ENCODE assay signal across 8 cellular contexts in genomic region chr6:7051780-7052440, GRCh38. TPM values are rescaled to one million over a fixed set of nuclear protein-coding genes. Genes with fewer than 3 reads are reported as not detected.
DNase-seq lines count a peak whose midpoint lies in the region; ATAC-seq, FAIRE-seq and TF ChIP-seq lines count a peak whose summit lies in the region.

No MANE protein-coding gene starts in this region.

- in situ Hi-C loops in K562 (cut with MboI) = no loop called here

- TF ChIP-seq RAD21 in K562 (CRISPR knock-in tag; conservative IDR thresholded peaks at IDR 0.05 in 1 of 2, IDR thresholded peaks at IDR 0.05 in 1 of 2) = no peak

- no TSS peak for BruUV-seq in K562 (replicated peaks; lab: Mats Ljungman, UMichigan)

- no peak overlapping the region for H3K27ac Mint-ChIP-seq in immature natural killer cell

- no peaks in the 10 kb centered on the region for H3K36me3 Mint-ChIP-seq in immature natural killer cell

- WGBS in K562 (ENCODE audit: insufficient coverage, low coverage, missing lambda C conversion rate) = 96% methylated on average over 29 of the region's 58 CpGs

- DNase-seq in NCI-H524 (lab: John Stamatoyannopoulos, UW) (peak; percentile 28 to 54), NCI-H524 treated with DMSO at 0.1 percent for 48 hours (lab: John Stamatoyannopoulos, UW) (no peak), SW480 (ENCODE audit: low spot score) (peak; percentile 60), K562 (ENCODE audit: extremely low read depth in 1 of 4, low spot score in 3 of 4) (no peak), immature natural killer cell (peak; percentile 34 to 49 (median 44))
- peak; percentile 34 to 40 for DNase-seq in stimulated activated CD4-positive, alpha-beta T cell treated with anti-CD3 and anti-CD28 coated beads, Interleukin-1b, Interleukin-23, amount 100 ng/mL, for 4 hours (ENCODE audit: low read depth in 2 of 2)

- H3K4me1 ChIP-seq in K562 (replicated peaks in 1 of 2; ENCODE audit: control insufficient read depth in 2 of 2, insufficient read depth in 2 of 2, low read length in 2 of 2) = peaks cover 15 to 25% of the 10 kb centered on the region in 2 experiments; a peak in 4 of 5 replicates

- H2AFZ ChIP-seq in K562 (ENCODE audit: low read depth, low read length) = no peak overlapping the region

- CTCF ChIA-PET in K562 (lab: Yijun Ruan, JAX; ENCODE audit: low intra/inter-chr PET ratio) = no interaction called here

- no peaks in the 10 kb centered on the region for H3K9me1 ChIP-seq in K562 (ENCODE audit: control insufficient read depth, insufficient read depth, low read length)

- TF ChIP-seq CTCF in K562 (IDR thresholded peaks at IDR 0.05 in 2 of 3, conservative IDR thresholded peaks at IDR 0.05 in 1 of 3; ENCODE audit: insufficient read depth in 2 of 3, low read depth in 1 of 3, low read length in 3 of 3) = no peak

- peaks cover 2 to 9% (median 7%) of the 10 kb centered on the region in 3 donors for H3K27me3 Mint-ChIP-seq in immature natural killer cell (ENCODE audit: low read depth in 3 of 3)

- no peaks in the 10 kb centered on the region for H3K27me3 ChIP-seq in K562 (ENCODE audit: control insufficient read depth in 2 of 2, insufficient read depth in 2 of 2, low read length in 2 of 2)

- no peak overlapping the region for H3K4me2 ChIP-seq in K562 (ENCODE audit: insufficient read depth, low read length)

- no peaks in the 10 kb centered on the region for H4K20me1 ChIP-seq in K562 (replicated peaks; ENCODE audit: control insufficient read depth, insufficient read depth, low read length)

- POLR2A ChIA-PET in K562 (lab: Yijun Ruan, JAX) = no interaction called here

- H3K4me3 ChIP-seq in K562 = no peak overlapping the region

- intact Hi-C loops in K562 (cut with micrococcal nuclease) = no loop called here

- no peaks in the 10 kb centered on the region for H3K79me2 ChIP-seq in K562 (ENCODE audit: control insufficient read depth, insufficient read depth, low read length)

- TF ChIP-seq POLR2A in K562 (conservative IDR thresholded peaks at IDR 0.05) = no peak

- H3K4me1 Mint-ChIP-seq in immature natural killer cell = peaks cover 4 to 7% of the 10 kb centered on the region in 2 donors

- H3K36me3 ChIP-seq in K562 (ENCODE audit: control insufficient read depth, insufficient read depth, low read length) = no peaks in the 10 kb centered on the region

- H3K9ac ChIP-seq in K562 (ENCODE audit: insufficient read depth in 1 of 2, low read depth in 2 of 2, low read length in 2 of 2) = no peak overlapping the region

- no peaks in the 10 kb centered on the region for H3K9me3 ChIP-seq in K562 (replicated peaks; ENCODE audit: control insufficient read depth, insufficient read depth, low read depth, low read length)

- no peaks in the 10 kb centered on the region for H3K9me3 Mint-ChIP-seq in immature natural killer cell

- peak; percentile 42 for ATAC-seq in HG03520 (IDR thresholded peaks at IDR 0.05; ENCODE audit: unreplicated experiment)
- ATAC-seq in K562 = no peak
- no peak for ATAC-seq in GM18873 (IDR thresholded peaks at IDR 0.05; ENCODE audit: low FRiP score, unreplicated experiment)

- no peak overlapping the region for H3K27ac ChIP-seq in K562 (ENCODE audit: extremely low read depth, low read depth, low read length)

- TF ChIP-seq EP300 in K562 (IDR thresholded peaks at IDR 0.05; ENCODE audit: low read length) = no peak

- peak overlapping the region in 4 of 5 donors; percentile 35 to 78 (median 58) for H3K4me3 Mint-ChIP-seq in immature natural killer cell

- FAIRE-seq in K562 (lab: Jason Lieb, UNC) = no peak

TF ChIP-seq in K562, 482 proteins besides CTCF, POLR2A, EP300 and RAD21:
- no peak for TF ChIP-seq BCL6 (CRISPR knock-in tag; IDR thresholded peaks at IDR 0.05)
- TF ChIP-seq, protein P1, sequence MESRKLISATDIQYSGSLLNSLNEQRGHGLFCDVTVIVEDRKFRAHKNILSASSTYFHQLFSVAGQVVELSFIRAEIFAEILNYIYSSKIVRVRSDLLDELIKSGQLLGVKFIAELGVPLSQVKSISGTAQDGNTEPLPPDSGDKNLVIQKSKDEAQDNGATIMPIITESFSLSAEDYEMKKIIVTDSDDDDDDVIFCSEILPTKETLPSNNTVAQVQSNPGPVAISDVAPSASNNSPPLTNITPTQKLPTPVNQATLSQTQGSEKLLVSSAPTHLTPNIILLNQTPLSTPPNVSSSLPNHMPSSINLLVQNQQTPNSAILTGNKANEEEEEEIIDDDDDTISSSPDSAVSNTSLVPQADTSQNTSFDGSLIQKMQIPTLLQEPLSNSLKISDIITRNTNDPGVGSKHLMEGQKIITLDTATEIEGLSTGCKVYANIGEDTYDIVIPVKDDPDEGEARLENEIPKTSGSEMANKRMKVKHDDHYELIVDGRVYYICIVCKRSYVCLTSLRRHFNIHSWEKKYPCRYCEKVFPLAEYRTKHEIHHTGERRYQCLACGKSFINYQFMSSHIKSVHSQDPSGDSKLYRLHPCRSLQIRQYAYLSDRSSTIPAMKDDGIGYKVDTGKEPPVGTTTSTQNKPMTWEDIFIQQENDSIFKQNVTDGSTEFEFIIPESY (CRISPR knock-in tag; IDR thresholded peaks at IDR 0.05) = peak; percentile 44; the same call in 1 of the 2 replicates
- no peak for TF ChIP-seq POLR2AphosphoS2 (IDR thresholded peaks at IDR 0.05; ENCODE audit: low read length)
- TF ChIP-seq ZNF551 (CRISPR knock-in tag; IDR thresholded peaks at IDR 0.05) = no peak

RNA-seq across cellular contexts. Expression of gene RREB1, which starts 55.9 kb away (rescaled TPM):
- 128 and 141 TPM in 2 replicates for total RNA-seq in K562 (2011; cell fraction: chromatin; rRNA removed; ENCODE audit: low replicate concordance)
- total RNA-seq in K562 (2011; cell fraction: nucleolus; rRNA removed) = 88.6 and 91.1 TPM in 2 replicates
- total RNA-seq in K562 (2011; cell fraction: nucleoplasm; rRNA removed) = 120 and 166 TPM in 2 replicates
- total RNA-seq in K562 (2014; rRNA removed) (19.3 and 34.7 TPM in 2 replicates), K562 (2014; rRNA removed; fragmentation: Illumina TruSeq; extraction: Trizol) (24.3 and 25.0 TPM in 2 replicates), K562 (2015; rRNA removed; fragmentation: Illumina TruSeq; extraction: Trizol) (21.9 and 22.1 TPM in 2 replicates), K562 (2021) (64.2 and 65.7 TPM in 2 replicates)
- polyA plus RNA-seq in K562 (2011; rRNA removed) (5.2 and 6.0 TPM in 2 replicates), K562 (2014; fragmentation: Illumina TruSeq; extraction: Trizol) (23.6 and 25.9 TPM in 2 replicates), K562 (2014; fragmentation: Nextera tagmentation; extraction: Ambion mirVana) (1 to 10 TPM; 3.3 to 4.8 TPM), K562 (2014; rRNA removed) (15.6 and 19.6 TPM in 2 replicates), immature natural killer cell (1 to 10 TPM in 2 of 3 donors, under 1 TPM in 1; 0.17 to 4.5 (median 3.3) TPM)
- polyA plus RNA-seq in K562 (2011; cell fraction: cytosol; rRNA removed) = 5.6 and 6.8 TPM in 2 replicates
- polyA plus RNA-seq in K562 (2011; cell fraction: nucleus; rRNA removed) = 25.5 and 29.7 TPM in 2 replicates
- polyA plus RNA-seq in K562 (2012) = 20.6 and 20.9 TPM in 2 replicates
- 42.2 and 45.2 TPM in 2 replicates for polyA minus RNA-seq in K562 (2011; rRNA and poly(A)+ RNA removed)
- polyA minus RNA-seq in K562 (2011; cell fraction: cytosol; rRNA and poly(A)+ RNA removed) = 34.1 and 47.8 TPM in 2 replicates
- 48.1 and 74.3 TPM in 2 replicates for polyA minus RNA-seq in K562 (2011; cell fraction: nucleus; rRNA and poly(A)+ RNA removed)

Comparison
In these comparisons a context has a peak if more than half of its experiments do, and no peak if none do; other contexts are left out.
1. DNase-seq: peak in NCI-H524 (2 of 2), SW480 (single experiment), immature natural killer cell (3 of 3) and stimulated activated CD4-positive, alpha-beta T cell treated with anti-CD3 and anti-CD28 coated beads, Interleukin-1b, Interleukin-23, amount 100 ng/mL, for 4 hours (2 of 2); none in NCI-H524 treated with DMSO at 0.1 percent for 48 hours (single experiment) and K562 (0 of 4).